In genomic region chr20:48260370-48260769, GRCh38 we compare ENCODE assay signal across 18 cellular contexts.
DNase-seq lines count a peak whose midpoint lies in the region; ATAC-seq and TF ChIP-seq lines count a peak whose summit lies in the region.
"Had no signal": no experiment of that assay in that cellular context is flagged by ENCODE, and none has a peak within 500 bp of the region (broad histone marks: within the 10 kb centered on the region; RNA-seq: fewer than 3 reads in every experiment).

No MANE protein-coding gene starts in this region.

- no peaks in the 10 kb centered on the region for H3F3A ChIP-seq in smooth muscle cell (ENCODE audit: low read depth)

- no peak overlapping the region for H3K4me2 ChIP-seq in smooth muscle cell

- H3K4me1 ChIP-seq in smooth muscle cell (ENCODE audit: low read depth): no peaks in the 10 kb centered on the region
- H3K4me1 ChIP-seq: colonic mucosa had no signal

- peaks cover 4% of the 10 kb centered on the region for H3K9me3 ChIP-seq in smooth muscle cell (replicated peaks; ENCODE audit: low read depth)
- H3K9me3 ChIP-seq: colonic mucosa, sigmoid colon had no signal

- H4K20me1 ChIP-seq in smooth muscle cell (ENCODE audit: low read depth): no peaks in the 10 kb centered on the region

- peak overlapping the region; percentile 31 for H3K27ac ChIP-seq in VCaP
- peak overlapping the region; percentile 4 for H3K27ac ChIP-seq in smooth muscle cell (ENCODE audit: low read depth)
- H3K27ac ChIP-seq: colonic mucosa, sigmoid colon had no signal

- no peaks in the 10 kb centered on the region for H3K36me3 ChIP-seq in smooth muscle cell (ENCODE audit: low read depth)
- H3K36me3 ChIP-seq: colonic mucosa, sigmoid colon had no signal

- TF ChIP-seq CTCF in VCaP (conservative IDR thresholded peaks at IDR 0.05) (no peak), smooth muscle cell (IDR thresholded peaks at IDR 0.05; ENCODE audit: borderline replicate concordance, insufficient read depth, poor library complexity, severe bottlenecking) (no peak)

- no peaks in the 10 kb centered on the region for H3K79me2 ChIP-seq in smooth muscle cell (ENCODE audit: low read depth)

- H3K4me3 ChIP-seq in smooth muscle cell: no peak overlapping the region
- H3K4me3 ChIP-seq: colonic mucosa, sigmoid colon had no signal

- H3K27me3 ChIP-seq in smooth muscle cell (ENCODE audit: low read depth): no peaks in the 10 kb centered on the region
- H3K27me3 ChIP-seq: colonic mucosa, sigmoid colon had no signal

- H3K9ac ChIP-seq in smooth muscle cell (ENCODE audit: low read depth): no peak overlapping the region

- no peak for ATAC-seq in Right ventricle myocardium superior (ENCODE audit: poor library complexity)
- ATAC-seq in HG02884 (IDR thresholded peaks at IDR 0.05; ENCODE audit: unreplicated experiment): no peak
- ATAC-seq: activated T-cell treated with anti-CD3 and anti-CD28 coated beads, Interleukin-2, amount 50 U/mL, for 4 hours; CD8-positive, alpha-beta T cell; naive thymus-derived CD8-positive, alpha-beta T cell; Panc1; T-cell had no signal

- DNase-seq in Right ventricle myocardium superior: peak; percentile 46
- DNase-seq in cardiac septum (ENCODE audit: low spot score): no peak
- DNase-seq in kidney tubule cell (ENCODE audit: low spot score): peak; percentile 17
- DNase-seq in smooth muscle cell (lab: John Stamatoyannopoulos, UW; ENCODE audit: unreplicated experiment): peak; percentile 6
- no peak for DNase-seq in GM03348 (ENCODE audit: low spot score)
- no peak for DNase-seq in NCI-H226
- DNase-seq: activated CD4-positive, alpha-beta T cell treated with anti-CD3 and anti-CD28 coated beads, Interleukin-2, amount 50 U/mL, for 48 hours; activated naive CD4-positive, alpha-beta T cell treated with anti-CD3 and anti-CD28 coated beads, Interleukin-2, amount 50 U/mL, for 16 hours; activated T-cell treated with anti-CD3 and anti-CD28 coated beads, Interleukin-2, amount 50 U/mL, for 4 hours; CD8-positive, alpha-beta T cell; colonic mucosa; HFFc6; naive thymus-derived CD8-positive, alpha-beta T cell; sigmoid colon; T-cell had no signal

- no peak overlapping the region for H2AFZ ChIP-seq in smooth muscle cell (ENCODE audit: low read depth)

- intact Hi-C loops in Right ventricle myocardium superior (cut with DNase I): no loop called here
- intact Hi-C loops in cardiac septum (cut with DNase I): loop anchor here (1.0 kb wide), 1 partner anchor 13 kb away; no protein-coding TSS in a partner anchor

- 29% methylated on average over 7 of the region's 7 CpGs for WGBS in smooth muscle cell (ENCODE audit: low lambda C conversion rate)

Comparison
In these comparisons a context has a peak if more than half of its experiments do, and no peak if none do; other contexts are left out.
1. DNase-seq: peak in Right ventricle myocardium superior (single experiment), kidney tubule cell (single experiment) and smooth muscle cell (single experiment); none in cardiac septum (single experiment), GM03348 (single experiment) and NCI-H226 (single experiment).